In the genomic region with DNA sequence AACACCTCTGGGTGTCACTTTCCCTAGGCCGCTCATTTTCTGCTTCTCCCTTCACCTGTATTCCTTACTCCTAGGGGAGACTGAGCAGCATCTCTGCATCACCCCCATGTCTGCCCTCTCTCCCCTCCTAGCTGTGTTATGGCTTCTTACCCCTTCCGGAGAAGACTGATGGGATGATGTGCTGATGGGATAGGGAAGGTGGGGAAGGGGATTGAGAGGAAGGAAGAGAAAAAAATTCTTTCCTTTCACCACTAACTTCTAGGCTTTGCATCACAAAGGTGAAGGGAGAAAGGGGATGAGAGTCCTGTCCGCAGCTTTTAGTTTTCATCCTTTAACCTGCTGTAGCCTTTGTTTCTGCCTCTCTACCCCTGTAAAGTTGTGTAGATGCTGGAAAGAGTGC, we compare ENCODE assay signal across 23 cellular contexts. TPM values are rescaled to one million over a fixed set of nuclear protein-coding genes. Genes with fewer than 3 reads are reported as not detected.
DNase-seq lines count a peak whose midpoint lies in the region; FAIRE-seq and TF ChIP-seq lines count a peak whose summit lies in the region.
"Had no signal": no experiment of that assay in that cellular context is flagged by ENCODE, and none has a peak within 500 bp of the region (broad histone marks: within the 10 kb centered on the region; RNA-seq: fewer than 3 reads in every experiment).

No MANE protein-coding gene starts in this region.

- POLR2A ChIA-PET in H1 (lab: Charles Lee; ENCODE audit: partially characterized antibody): interaction anchor here (0.8 to 2.2 kb wide), 2 partner anchors 10 to 281 kb away, joined by 3 to 5 read pairs; no protein-coding TSS in a partner anchor

- H4K8ac ChIP-seq in H1 (ENCODE audit: extremely low read depth, insufficient read depth, low read length): no peak overlapping the region

- peak overlapping the region; percentile 13; the same call in 1 of the 2 replicates for H2BK20ac ChIP-seq in H1 (ENCODE audit: low read length)

- peaks cover 43% of the 10 kb centered on the region for H3K4me1 ChIP-seq in HUES64 (ENCODE audit: insufficient read depth, low read length)
- H3K4me1 ChIP-seq in H1 (replicated peaks in 1 of 4; ENCODE audit: control insufficient read depth in 3 of 4, insufficient read depth in 4 of 4, low read length in 3 of 4): peaks cover 4 to 14% (median 11%) of the 10 kb centered on the region in 4 experiments
- peaks cover 36% of the 10 kb centered on the region for H3K4me1 ChIP-seq in iPS-20b (ENCODE audit: insufficient read depth, low read length)
- H3K4me1 ChIP-seq: BLaER1 had no signal

- peak; percentile 94 for FAIRE-seq in H1 (lab: Jason Lieb, UNC)
- FAIRE-seq: RCC 7860 had no signal

- H2BK12ac ChIP-seq in H1 (ENCODE audit: low read depth, low read length): peak overlapping the region; percentile 45; the same call in 1 of the 2 replicates

- TF ChIP-seq CTCF in H1 (IDR thresholded peaks at IDR 0.05; ENCODE audit: control extremely low read depth in 1 of 3, insufficient read depth in 1 of 3, low read depth in 1 of 3, low read length in 3 of 3): no peak

- DNase-seq in H1 (ENCODE audit: low read depth in 1 of 2, low spot score in 2 of 2) (peak in 1 of 2 experiments; percentile 54), SHP77 treated with DMSO at 0.1 percent for 48 hours (lab: John Stamatoyannopoulos, UW) (no peak), NCI-H345 treated with DMSO at 0.1 percent for 48 hours (lab: John Stamatoyannopoulos, UW; ENCODE audit: unreplicated experiment) (no peak)
- no peak for DNase-seq in effector CD8-positive, alpha-beta T cell (lab: John Stamatoyannopoulos, UW)
- DNase-seq in activated CD4-positive, alpha-beta T cell treated with anti-CD3 and anti-CD28 coated beads, Interleukin-2, amount 50 U/mL, for 4 hours: no peak
- DNase-seq: CD4-positive, alpha-beta T cell; COR-L47; DMS79; HFFc6; NCI-H1092 treated with DMSO at 0.1 percent for 48 hours; NCI-H1436 treated with DMSO at 0.1 percent for 48 hours; NCI-H2029; NCI-H226; NCI-H524 treated with DMSO at 0.1 percent for 48 hours; NCI-H82; OCI-M1 had no signal

- 0 out of 4 replicates have a peak, but pooled peaks of 1 of the 2 experiments have one; percentile 4 for TF ChIP-seq RAD21 in H1 (IDR thresholded peaks at IDR 0.05 in 1 of 2, conservative IDR thresholded peaks at IDR 0.05 in 1 of 2; ENCODE audit: low read depth in 2 of 2, low read length in 2 of 2)

- H3K9me3 ChIP-seq in HUES64 (ENCODE audit: insufficient read depth, low read depth, low read length): no peaks in the 10 kb centered on the region
- no peaks in the 10 kb centered on the region for H3K9me3 ChIP-seq in H1 (ENCODE audit: insufficient read depth in 2 of 2, low read depth in 1 of 2, low read length in 1 of 2)
- no peaks in the 10 kb centered on the region for H3K9me3 ChIP-seq in iPS-20b (ENCODE audit: insufficient read depth, low read depth, low read length)
- H3K9me3 ChIP-seq: BLaER1, SJSA1 had no signal

- WGBS in HUES64: 57% methylated on average over 2 of the region's 3 CpGs
- 22% methylated on average over 3 of the region's 3 CpGs; no CpG with 5 or more reads in 1 of the 2 experiments for WGBS in H1 (ENCODE audit: extremely low coverage in 1 of 2, insufficient coverage in 1 of 2, insufficient read length in 1 of 2, insufficient replicate concordance in 2 of 2, low coverage in 1 of 2, low lambda C conversion rate in 2 of 2, missing lambda C conversion rate in 1 of 2), 2 experiments

- H3K23me2 ChIP-seq in H1 (ENCODE audit: low read depth, low read length): no peaks in the 10 kb centered on the region

- no peaks in the 10 kb centered on the region for H4K20me1 ChIP-seq in H1 (replicated peaks in 1 of 2; ENCODE audit: control insufficient read depth in 1 of 2, insufficient read depth in 2 of 2, low read length in 2 of 2)
- H4K20me1 ChIP-seq: BLaER1 had no signal

- no peak overlapping the region for H3K4ac ChIP-seq in H1 (replicated peaks; ENCODE audit: insufficient read length, low read depth, low read length)

- no peak for TF ChIP-seq POLR2A in H1 (IDR thresholded peaks at IDR 0.05; ENCODE audit: control extremely low read depth in 1 of 2, low read depth in 2 of 2, low read length in 2 of 2)

- H2BK120ac ChIP-seq in H1 (replicated peaks; ENCODE audit: low read depth, low read length): no peak overlapping the region

- no peak overlapping the region; the same call in 1 of the 2 replicates for H2AK5ac ChIP-seq in H1 (ENCODE audit: low read depth, low read length)

- peak overlapping the region; percentile 61; the same call in 1 of the 2 replicates for H3K27ac ChIP-seq in HUES64 (ENCODE audit: low read depth, low read length)
- no peak overlapping the region for H3K27ac ChIP-seq in H1 (ENCODE audit: low read depth, low read length)
- H3K27ac ChIP-seq in iPS-20b (ENCODE audit: low read length): no peak overlapping the region
- peak overlapping the region; percentile 4 for H3K27ac ChIP-seq in temporal lobe (ENCODE audit: low read depth, low read length)
- H3K27ac ChIP-seq: BLaER1, KMS-11, SJSA1 had no signal

- no peak overlapping the region for H2AFZ ChIP-seq in H1 (ENCODE audit: low read length)

- H4K91ac ChIP-seq in H1 (replicated peaks; ENCODE audit: insufficient read length, low read length): no peak overlapping the region

- TF ChIP-seq EP300 in H1 (IDR thresholded peaks at IDR 0.05; ENCODE audit: borderline replicate concordance in 1 of 2, low read depth in 2 of 2, low read length in 2 of 2): no peak

- H3K36me3 ChIP-seq in HUES64 (ENCODE audit: insufficient read depth, low read length): no peaks in the 10 kb centered on the region
- no peaks in the 10 kb centered on the region for H3K36me3 ChIP-seq in H1 (ENCODE audit: control insufficient read depth in 2 of 4, insufficient read depth in 4 of 4, low read length in 3 of 4)
- no peaks in the 10 kb centered on the region for H3K36me3 ChIP-seq in iPS-20b (ENCODE audit: insufficient read depth, low read depth, low read length)
- H3K36me3 ChIP-seq: BLaER1, SJSA1 had no signal

- H4K5ac ChIP-seq in H1 (ENCODE audit: insufficient read length, low read depth, low read length): no peak overlapping the region

- CTCF ChIA-PET in H1 (lab: Charles Lee; ENCODE audit: partially characterized antibody): interaction anchor here (1.0 to 2.4 kb wide), 7 partner anchors 19 to 372 kb away, joined by 3 to 8 read pairs (median 4); no protein-coding TSS in a partner anchor

- no peak overlapping the region for H3K9ac ChIP-seq in HUES64 (ENCODE audit: low read depth, low read length)
- no peak overlapping the region for H3K9ac ChIP-seq in H1 (replicated peaks in 1 of 4; ENCODE audit: extremely low read depth in 1 of 4, low read depth in 3 of 4, low read length in 3 of 4)
- peak overlapping the region; percentile 17; the same call in 1 of the 2 replicates for H3K9ac ChIP-seq in iPS-20b (ENCODE audit: low read depth, low read length)
- H3K9ac ChIP-seq: BLaER1, KMS-11 had no signal

- H3K4me2 ChIP-seq in H1 (ENCODE audit: insufficient read depth in 1 of 2, low read depth in 2 of 2, low read length in 2 of 2): peak overlapping the region; percentile 8 to 28; a peak in 3 of 4 replicates
- H3K4me2 ChIP-seq: BLaER1, KMS-11 had no signal

- peak overlapping the region; percentile 94 for H2BK5ac ChIP-seq in H1 (ENCODE audit: low read depth, low read length)

- H3K79me2 ChIP-seq in H1 (ENCODE audit: control insufficient read depth in 1 of 2, insufficient read depth in 2 of 2, low read length in 2 of 2): no peaks in the 10 kb centered on the region

- no peak overlapping the region for H3K56ac ChIP-seq in H1 (replicated peaks; ENCODE audit: insufficient read length, low read depth, low read length)

- peak overlapping the region; percentile 5 for H3K18ac ChIP-seq in H1 (ENCODE audit: extremely low read depth, low read length)

- no peak overlapping the region; the same call in 1 of the 2 replicates for H3K4me3 ChIP-seq in HUES64 (ENCODE audit: low read length)
- peak overlapping the region in 1 of 4 experiments; percentile 11; a peak in 2 of 8 replicates for H3K4me3 ChIP-seq in H1 (ENCODE audit: extremely low read depth in 1 of 4, insufficient read depth in 2 of 4, low read depth in 3 of 4, low read length in 4 of 4)
- no peak overlapping the region for H3K4me3 ChIP-seq in iPS-20b (ENCODE audit: low read length)
- H3K4me3 ChIP-seq: BLaER1, SJSA1 had no signal

- H3K27me3 ChIP-seq in HUES64 (ENCODE audit: insufficient read depth, low read length) (no peaks in the 10 kb centered on the region), H1 (replicated peaks in 1 of 4; ENCODE audit: control insufficient read depth in 3 of 4, extremely low read depth in 1 of 4, insufficient read depth in 3 of 4, low read length in 3 of 4) (no peaks in the 10 kb centered on the region), iPS-20b (ENCODE audit: insufficient read depth, low read length) (no peaks in the 10 kb centered on the region)
- H3K27me3 ChIP-seq: BLaER1, SJSA1 had no signal

- no peak overlapping the region for H3K14ac ChIP-seq in H1 (ENCODE audit: insufficient read length)

- no peak overlapping the region for H2BK15ac ChIP-seq in H1 (ENCODE audit: low read length)

- no peak overlapping the region for H3K23ac ChIP-seq in H1 (ENCODE audit: insufficient read length)

- no peaks in the 10 kb centered on the region for H3K79me1 ChIP-seq in H1 (ENCODE audit: low read depth, low read length)

TF ChIP-seq in H1, 55 proteins besides CTCF, POLR2A, EP300 and RAD21 (continues in another document):
- no peak for TF ChIP-seq TEAD4 (IDR thresholded peaks at IDR 0.05; ENCODE audit: low read depth, low read length)

RNA-seq across cellular contexts. Expression of gene AKAP7, which starts 26.7 kb away (rescaled TPM):
- polyA plus RNA-seq in HUES64 (2013, experiment 1 of 2): 13.5 TPM
- polyA plus RNA-seq in HUES64 (2013, experiment 2 of 2): 13.7 TPM
- 15.2 and 16.9 TPM in 2 replicates for total RNA-seq in H1 (2021; fragmentation: NEBNext Ultra II Directional; extraction: Animal tissue kit (Norgen Biotek cat#: 25700))
- polyA plus RNA-seq in H1 (2011; rRNA removed): 1.8 and 4.7 TPM in 2 replicates
- 5.2 TPM for polyA plus RNA-seq in H1 (2011; cell fraction: cytosol; rRNA removed)
- polyA plus RNA-seq in H1 (2011; cell fraction: nucleus; rRNA removed): 1.6 TPM
- polyA plus RNA-seq in H1 (2012, experiment 1 of 2): 7.8 to 15.4 TPM (median 8.2 TPM) in 4 replicates
- polyA plus RNA-seq in H1 (2012, experiment 2 of 2): 2.5 TPM
- polyA plus RNA-seq in H1 (2013, experiment 1 of 2): 27.1 TPM
- 27.4 TPM for polyA plus RNA-seq in H1 (2013, experiment 2 of 2)
- polyA minus RNA-seq in H1 (2011; rRNA and poly(A)+ RNA removed): 3.5 and 5.0 TPM in 2 replicates
- 2.3 TPM for polyA minus RNA-seq in H1 (2011; cell fraction: cytosol; rRNA and poly(A)+ RNA removed)
- polyA minus RNA-seq in H1 (2011; cell fraction: nucleus; rRNA and poly(A)+ RNA removed): 6.7 TPM
- 114 TPM for total RNA-seq in temporal lobe

Comparison
In these comparisons a context has a peak if more than half of its experiments do, and no peak if none do; other contexts are left out.
1. H3K27ac ChIP-seq: peak in HUES64 (single experiment) and temporal lobe (single experiment); none in H1 (single experiment) and iPS-20b (single experiment).